In the genomic region with DNA sequence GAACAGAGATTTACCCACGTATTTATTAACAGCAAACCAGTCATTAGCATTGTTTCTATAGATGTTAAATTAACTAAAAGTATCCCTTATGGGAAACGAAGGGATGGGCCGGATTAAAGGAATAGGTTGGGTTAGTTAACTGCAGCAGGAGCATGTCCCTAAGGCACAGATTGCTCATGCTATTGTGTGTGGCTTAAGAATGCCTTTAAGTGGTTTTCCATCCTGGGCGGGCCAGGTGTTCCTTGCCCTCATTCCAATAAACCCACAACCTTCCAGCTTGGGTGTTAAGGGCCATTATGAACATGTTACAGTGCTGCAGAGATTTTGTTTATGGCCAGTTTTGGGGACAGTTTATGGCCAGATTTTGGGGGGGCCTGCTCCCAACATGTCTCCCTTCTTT, we compare ENCODE assay signal across 5 cellular contexts. TPM values are rescaled to one million over a fixed set of nuclear protein-coding genes. Genes with fewer than 3 reads are reported as not detected.
"Had no signal": no experiment of that assay in that cellular context is flagged by ENCODE, and none has a peak within 500 bp of the region (broad histone marks: within the 10 kb centered on the region; RNA-seq: fewer than 3 reads in every experiment).

No MANE protein-coding gene starts in this region.

RNA-seq across cellular contexts. Expression of gene TEKT1, which starts 43.7 kb away (rescaled TPM):
- total RNA-seq: LHCN-M2, Peyer's patch, Right ventricle myocardium inferior, SJCRH30, SK-MEL-5 had no signal
